In genomic region chr6:29388533-29388932, GRCh38 we compare ENCODE assay signal across 3 cellular contexts.
"Had no signal": no experiment of that assay in that cellular context is flagged by ENCODE, and none has a peak within 500 bp of the region (broad histone marks: within the 10 kb centered on the region; RNA-seq: fewer than 3 reads in every experiment).

No MANE protein-coding gene starts in this region.

- DNase-seq: GDM1, GF-D8 had no signal

- H3K4me3 ChIP-seq: GM12878 had no signal
